ENCODE assay signal across 1 cellular context in genomic region chr14:68940614-68941185, GRCh38.
TF ChIP-seq lines count a peak whose summit lies in the region.

No MANE protein-coding gene starts in this region.

TF ChIP-seq in HCT116, 20 proteins besides CTCF, POLR2A, EP300 and RAD21:
- TF ChIP-seq ATF3 (IDR thresholded peaks at IDR 0.05) (no peak), ZFX (IDR thresholded peaks at IDR 0.05) (no peak), CEBPB (IDR thresholded peaks at IDR 0.05; ENCODE audit: low read depth) (no peak), JUND (IDR thresholded peaks at IDR 0.05) (no peak), ELF1 (IDR thresholded peaks at IDR 0.05; ENCODE audit: borderline replicate concordance, low read depth) (no peak), EZH2 (IDR thresholded peaks at IDR 0.05) (no peak), ZBTB33 (IDR thresholded peaks at IDR 0.05; ENCODE audit: extremely low read depth, insufficient replicate concordance, low read length) (no peak), REST (IDR thresholded peaks at IDR 0.05; ENCODE audit: low read depth) (no peak), SRF (IDR thresholded peaks at IDR 0.05; ENCODE audit: low read depth) (no peak), TCF7L2 (IDR thresholded peaks at IDR 0.05; ENCODE audit: borderline replicate concordance, extremely low read depth, insufficient read depth, insufficient read length) (no peak), FOSL1 (IDR thresholded peaks at IDR 0.05; ENCODE audit: low read depth) (no peak), CBX3 (IDR thresholded peaks at IDR 0.05; ENCODE audit: low read depth) (no peak), POLR2AphosphoS5 (IDR thresholded peaks at IDR 0.05; ENCODE audit: low read depth, low read length) (no peak), EZH2phosphoT487 (IDR thresholded peaks at IDR 0.05; ENCODE audit: borderline replicate concordance) (no peak)
